ENCODE assay signal across 6 cellular contexts in genomic region chr6:43075791-43076092, GRCh38. TPM values are rescaled to one million over a fixed set of nuclear protein-coding genes. Genes with fewer than 3 reads are reported as not detected.
DNase-seq lines count a peak whose midpoint lies in the region; TF ChIP-seq lines count a peak whose summit lies in the region.

No MANE protein-coding gene starts in this region.

- H3K27ac ChIP-seq in OCI-LY1 (ENCODE audit: low read depth, low read length, poor library complexity, severe bottlenecking) (no peak overlapping the region), skeletal muscle tissue (ENCODE audit: low read depth, low read length) (no peak overlapping the region), colonic mucosa (no peak overlapping the region)

- no peak for TF ChIP-seq CTCF in OCI-LY1 (IDR thresholded peaks at IDR 0.05; ENCODE audit: low read length)
- no peak for TF ChIP-seq CTCF in colonic mucosa (IDR thresholded peaks at IDR 0.05)

- no peaks in the 10 kb centered on the region for H3K9me2 ChIP-seq in OCI-LY1 (ENCODE audit: low read depth, low read length)

- peaks cover 9% of the 10 kb centered on the region for H3K4me1 Mint-ChIP-seq in dendritic cell treated with granulocyte-macrophage colony-stimulating factor and Interleukin-4, amounts not matched to agents 40 ng/mL and 50 ng/mL, for 4 days (ENCODE audit: low read depth)

- intact Hi-C loops in dendritic cell treated with granulocyte-macrophage colony-stimulating factor and Interleukin-4, amounts not matched to agents 40 ng/mL and 50 ng/mL, for 4 days (cut with micrococcal nuclease): no loop called here
- intact Hi-C loops in colonic mucosa (cut with DNase I): no loop called here

- no peaks in the 10 kb centered on the region for H4K20me1 ChIP-seq in OCI-LY1 (ENCODE audit: insufficient read depth, low read length)

- peaks cover 8% of the 10 kb centered on the region for H3K4me1 ChIP-seq in OCI-LY1 (ENCODE audit: insufficient read depth, low read length, severe bottlenecking)
- H3K4me1 ChIP-seq in skeletal muscle tissue (ENCODE audit: control insufficient read depth in 3 of 3, insufficient read depth in 3 of 3, low read length in 3 of 3): peaks cover 4 to 11% (median 11%) of the 10 kb centered on the region in 3 donors
- H3K4me1 ChIP-seq in colonic mucosa: no peaks in the 10 kb centered on the region

- H3K79me2 ChIP-seq in OCI-LY1 (ENCODE audit: insufficient read depth, low read length): no peaks in the 10 kb centered on the region

- peaks cover 30% of the 10 kb centered on the region for H3K27me3 Mint-ChIP-seq in dendritic cell treated with granulocyte-macrophage colony-stimulating factor and Interleukin-4, amounts not matched to agents 40 ng/mL and 50 ng/mL, for 4 days

- H2AFZ ChIP-seq in OCI-LY1 (ENCODE audit: low read length): no peak overlapping the region

- H3F3A ChIP-seq in OCI-LY1 (ENCODE audit: insufficient read depth, low read length): no peaks in the 10 kb centered on the region

- H3K9me3 ChIP-seq in OCI-LY1 (ENCODE audit: low read length) (no peaks in the 10 kb centered on the region), skeletal muscle tissue (ENCODE audit: control insufficient read depth in 3 of 3, low read length in 3 of 3) (no peaks in the 10 kb centered on the region), colonic mucosa (no peaks in the 10 kb centered on the region)

- H3K4me3 ChIP-seq in OCI-LY1 (ENCODE audit: low read depth, low read length, poor library complexity, severe bottlenecking) (peak overlapping the region; percentile 24), skeletal muscle tissue (ENCODE audit: low read length in 3 of 3) (peak overlapping the region in 2 of 3 donors; percentile 22 to 31), colonic mucosa (no peak overlapping the region)

- no peak overlapping the region for H3K27ac Mint-ChIP-seq in dendritic cell treated with granulocyte-macrophage colony-stimulating factor and Interleukin-4, amounts not matched to agents 40 ng/mL and 50 ng/mL, for 4 days

- H3K36me3 ChIP-seq in OCI-LY1 (ENCODE audit: insufficient read depth, low read length): no peaks in the 10 kb centered on the region
- H3K36me3 ChIP-seq in skeletal muscle tissue (ENCODE audit: control insufficient read depth in 3 of 3, insufficient read depth in 3 of 3, low read length in 3 of 3): peaks cover 24 to 31% (median 25%) of the 10 kb centered on the region in 3 donors
- H3K36me3 ChIP-seq in colonic mucosa: no peaks in the 10 kb centered on the region

- peaks cover 30% of the 10 kb centered on the region for H3K36me3 Mint-ChIP-seq in dendritic cell treated with granulocyte-macrophage colony-stimulating factor and Interleukin-4, amounts not matched to agents 40 ng/mL and 50 ng/mL, for 4 days (ENCODE audit: low read depth)

- DNase-seq in MV-4-11 (lab: John Stamatoyannopoulos, UW): no peak
- no peak for DNase-seq in colonic mucosa
- no peak for DNase-seq in NCI-H82 treated with DMSO at 0.1 percent for 48 hours (lab: John Stamatoyannopoulos, UW; ENCODE audit: unreplicated experiment)

- H3K9ac ChIP-seq in OCI-LY1 (ENCODE audit: low read length) (no peak overlapping the region), skeletal muscle tissue (ENCODE audit: low read depth in 1 of 3, low read length in 3 of 3) (no peak overlapping the region), colonic mucosa (ENCODE audit: low read depth in 2 of 2, low read length in 2 of 2) (peak overlapping the region in 1 of 2 donors; percentile 14)

- no peaks in the 10 kb centered on the region for H3K9me3 Mint-ChIP-seq in dendritic cell treated with granulocyte-macrophage colony-stimulating factor and Interleukin-4, amounts not matched to agents 40 ng/mL and 50 ng/mL, for 4 days

- peak overlapping the region; percentile 14 for H3K4me3 Mint-ChIP-seq in dendritic cell treated with granulocyte-macrophage colony-stimulating factor and Interleukin-4, amounts not matched to agents 40 ng/mL and 50 ng/mL, for 4 days

- H3K4me2 ChIP-seq in OCI-LY1 (ENCODE audit: low read length): no peak overlapping the region

- no peaks in the 10 kb centered on the region for H3K27me3 ChIP-seq in OCI-LY1 (ENCODE audit: insufficient read depth, low read length)
- peaks cover 0 to 23% (median 14%) of the 10 kb centered on the region in 3 donors for H3K27me3 ChIP-seq in skeletal muscle tissue (ENCODE audit: control insufficient read depth in 3 of 3, insufficient read depth in 3 of 3, low read length in 3 of 3)
- H3K27me3 ChIP-seq in colonic mucosa: peaks cover 4% of the 10 kb centered on the region

RNA-seq across cellular contexts. Expression of gene PTK7, which starts 0.4 kb away (rescaled TPM):
- total RNA-seq in skeletal muscle tissue (50.1 TPM), colonic mucosa (10 to 100 TPM; 15.1 to 15.9 TPM)

RNA-seq across cellular contexts. Expression of gene KLC4, which starts 16.3 kb away (rescaled TPM):
- 21.4 TPM for total RNA-seq in skeletal muscle tissue
- total RNA-seq in colonic mucosa: 100 to 1,000 TPM in 1 of 2 donors, 10 to 100 TPM in 1; 98.8 to 101 TPM

RNA-seq across cellular contexts. Expression of gene MRPL2, which starts 16.5 kb away (rescaled TPM):
- total RNA-seq in skeletal muscle tissue: 16.2 TPM
- total RNA-seq in colonic mucosa: 100 to 1,000 TPM in 1 of 2 donors, 10 to 100 TPM in 1; 73.2 to 112 TPM

RNA-seq across cellular contexts. Expression of gene CUL7, which starts 22.1 kb away (rescaled TPM):
- total RNA-seq in skeletal muscle tissue: 27.1 TPM
- 10 to 100 TPM; 13.7 to 15.3 TPM for total RNA-seq in colonic mucosa

RNA-seq across cellular contexts. Expression of gene RRP36, which starts 54.3 kb away (rescaled TPM):
- total RNA-seq in skeletal muscle tissue: 40.7 TPM
- 10 to 100 TPM; 35.5 to 61.4 TPM for total RNA-seq in colonic mucosa
